In the genomic region with DNA sequence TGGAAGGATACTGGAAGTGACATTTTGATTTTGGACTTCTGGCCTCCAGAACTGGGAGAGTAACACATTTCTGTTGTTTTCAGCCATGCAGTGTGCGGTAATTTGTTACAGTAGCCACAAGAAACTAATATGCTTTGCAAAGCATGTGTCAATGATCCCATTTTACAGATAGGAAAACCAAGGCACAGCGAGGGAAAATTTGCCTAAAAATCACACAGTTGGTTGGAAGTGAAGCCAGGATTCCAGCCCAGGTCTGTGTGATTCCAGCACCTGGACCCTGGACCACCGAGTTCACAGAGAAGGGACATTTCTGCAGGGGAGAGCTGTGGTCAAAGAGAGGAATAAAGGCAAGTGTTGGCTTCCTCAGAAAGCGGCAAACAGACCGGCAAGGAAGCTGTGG, we compare ENCODE assay signal across 28 cellular contexts.
"Had no signal": no experiment of that assay in that cellular context is flagged by ENCODE, and none has a peak within 500 bp of the region (broad histone marks: within the 10 kb centered on the region; RNA-seq: fewer than 3 reads in every experiment).

No MANE protein-coding gene starts in this region.

- DNase-seq: activated CD4-positive, alpha-beta T cell treated with anti-CD3 and anti-CD28 coated beads, Interleukin-2, amount 50 U/mL, for 1 hour; activated CD4-positive, CD25-positive, alpha-beta regulatory T cell treated with anti-CD3 and anti-CD28 coated beads, Interleukin-2, amount 50 U/mL, for 72 hours; activated CD8-positive, alpha-beta T cell treated with anti-CD3 and anti-CD28 coated beads, Interleukin-2, amount 10 ng/mL, durations not matched to agents 7 days and 5 days; activated gamma-delta T cell treated with Interleukin-2 at 50 U/mL for 16 hours; adrenal gland; central memory CD4-positive, alpha-beta T cell; dorsolateral prefrontal cortex; effector memory CD8-positive, alpha-beta T cell; glutamatergic neuron; kidney glomerular epithelial cell; left ventricle myocardium inferior; naive thymus-derived CD8-positive, alpha-beta T cell; ovary; psoas muscle; stimulated activated CD4-positive, alpha-beta T cell treated with anti-CD3 and anti-CD28 coated beads, Interleukin-4, amount 100 ng/mL, for 24 hours; stimulated activated naive CD4-positive, alpha-beta T cell treated with Interleukin-2 at 50 U/mL for 16 hours; upper lobe of right lung had no signal

- H3K4me2 ChIP-seq: hepatocyte had no signal

- H3K36me3 Mint-ChIP-seq: activated naive CD8-positive, alpha-beta T cell; mesothelial cell of epicardium; naive thymus-derived CD8-positive, alpha-beta T cell had no signal

- H3K27ac Mint-ChIP-seq: activated CD8-positive, alpha-beta T cell treated with anti-CD3 and anti-CD28 coated beads, Interleukin-2, amount 10 ng/mL, durations not matched to agents 7 days and 5 days; activated naive CD8-positive, alpha-beta T cell; effector memory CD8-positive, alpha-beta T cell; mesothelial cell of epicardium; T-helper 2 cell treated with Interferon-gamma antibody and Interleukin-4, amounts not matched to agents 5 μg/mL and 100 μg/mL, for 36 hours had no signal

- H3K4me1 ChIP-seq: psoas muscle had no signal

- FAIRE-seq: colon, endothelial cell of umbilical vein, frontal cortex had no signal

- ATAC-seq: activated CD8-positive, alpha-beta T cell treated with anti-CD3 and anti-CD28 coated beads, Interleukin-2, amount 10 ng/mL, durations not matched to agents 7 days and 5 days; effector memory CD8-positive, alpha-beta T cell; naive thymus-derived CD8-positive, alpha-beta T cell; psoas muscle had no signal

- H3K36me3 ChIP-seq: adrenal gland, ascending aorta, esophagus muscularis mucosa, left ventricle myocardium inferior, ovary, right atrium auricular region, upper lobe of right lung had no signal

- H3K4me3 ChIP-seq: adrenal gland, ascending aorta, dorsolateral prefrontal cortex, esophagus muscularis mucosa, hepatocyte, left ventricle myocardium inferior, ovary, psoas muscle, right atrium auricular region, upper lobe of right lung had no signal

- H3K4me3 Mint-ChIP-seq: activated CD8-positive, alpha-beta T cell treated with anti-CD3 and anti-CD28 coated beads, Interleukin-2, amount 10 ng/mL, durations not matched to agents 7 days and 5 days; activated naive CD8-positive, alpha-beta T cell; effector memory CD8-positive, alpha-beta T cell; mesothelial cell of epicardium; naive thymus-derived CD8-positive, alpha-beta T cell; T-helper 2 cell treated with Interferon-gamma antibody and Interleukin-4, amounts not matched to agents 5 μg/mL and 100 μg/mL, for 36 hours had no signal

- H3K27ac ChIP-seq: adrenal gland, dorsolateral prefrontal cortex, left ventricle myocardium inferior, ovary, psoas muscle, right atrium auricular region, upper lobe of right lung, VCaP had no signal

- H2AFZ ChIP-seq: hepatocyte had no signal

- H3K27me3 ChIP-seq: adrenal gland, ascending aorta, esophagus muscularis mucosa, hepatocyte, ovary, right atrium auricular region, upper lobe of right lung had no signal

- H3K79me2 ChIP-seq: hepatocyte had no signal

- H3K9me3 Mint-ChIP-seq: effector memory CD8-positive, alpha-beta T cell; naive thymus-derived CD8-positive, alpha-beta T cell; T-helper 2 cell treated with Interferon-gamma antibody and Interleukin-4, amounts not matched to agents 5 μg/mL and 100 μg/mL, for 36 hours had no signal

- H3K27me3 Mint-ChIP-seq: activated naive CD8-positive, alpha-beta T cell had no signal

- H3K9me3 ChIP-seq: adrenal gland, ascending aorta, esophagus muscularis mucosa, left ventricle myocardium inferior, ovary, psoas muscle, right atrium auricular region, upper lobe of right lung had no signal
